ENCODE assay signal across 22 cellular contexts in the genomic region with DNA sequence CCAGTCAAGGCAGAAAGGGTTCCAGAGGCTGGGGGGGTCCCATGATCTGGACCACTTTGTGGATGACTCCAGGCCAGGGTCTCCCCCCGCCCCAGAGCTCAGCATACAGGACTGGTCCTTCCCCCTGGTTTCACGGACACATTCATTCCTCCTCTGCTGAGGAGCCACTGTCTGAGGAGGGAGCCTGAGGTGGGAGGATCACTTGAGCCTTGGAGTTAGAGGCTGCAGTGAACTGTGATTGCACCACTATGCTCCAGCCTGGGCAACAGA. TPM values are rescaled to one million over a fixed set of nuclear protein-coding genes. Genes with fewer than 3 reads are reported as not detected.
"Had no signal": no experiment of that assay in that cellular context is flagged by ENCODE, and none has a peak within 500 bp of the region (broad histone marks: within the 10 kb centered on the region; RNA-seq: fewer than 3 reads in every experiment).

No MANE protein-coding gene starts in this region.

- H3K4me3 ChIP-seq: dorsolateral prefrontal cortex, heart left ventricle, mucosa of descending colon, ovary, suprapubic skin, tibial artery, upper lobe of left lung, vagina had no signal

- H3K9me3 ChIP-seq: ovary had no signal

- H3K36me3 ChIP-seq: ovary, suprapubic skin, upper lobe of left lung, vagina had no signal

- H3K27ac ChIP-seq: ovary, suprapubic skin, tibial artery, upper lobe of left lung, vagina had no signal

- H3K27me3 ChIP-seq: ovary, upper lobe of left lung, vagina had no signal

- DNase-seq: cortex of kidney; dorsolateral prefrontal cortex; effector CD8-positive, alpha-beta T cell; heart left ventricle; hippocampal formation; mammary epithelial cell; mucosa of descending colon; right cardiac atrium; stimulated activated CD4-positive, alpha-beta T cell treated with anti-CD3 and anti-CD28 coated beads, Interleukin-15, amount 100 ng/mL, for 24 hours; stimulated activated CD4-positive, alpha-beta T cell treated with anti-CD3 and anti-CD28 coated beads, Interleukin-1b, Interleukin-23, amount 100 ng/mL, for 48 hours; stimulated activated CD4-positive, alpha-beta T cell treated with anti-CD3 and anti-CD28 coated beads, Interleukin-4, amount 100 ng/mL, for 4 hours; stimulated activated naive B cell treated with anti-CD40 and anti-IgM and Interleukin-4, amounts not matched to agents 10 μg/mL and 1 μg/mL and 100 μg/mL, for 72 hours; tibial artery; upper lobe of left lung had no signal

- ATAC-seq: esophagus mucosa; heart left ventricle; mucosa of descending colon; naive thymus-derived CD8-positive, alpha-beta T cell; right cardiac atrium; stimulated activated naive B cell treated with anti-CD40 and anti-IgM and Interleukin-4, amounts not matched to agents 10 μg/mL and 1 μg/mL and 100 μg/mL, for 72 hours had no signal

- H3K4me1 ChIP-seq: suprapubic skin, tibial artery, vagina had no signal

- FAIRE-seq: endometrium, frontal cortex had no signal

RNA-seq across cellular contexts. Expression of gene TESC, which starts 6.8 kb away (rescaled TPM):
- total RNA-seq: fibroblast of lung; naive thymus-derived CD8-positive, alpha-beta T cell had no signal
- polyA plus RNA-seq: fibroblast of lung, mammary epithelial cell had no signal
